Comparison of ENCODE assay signal across 8 cellular contexts in genomic region chr14:51093371-51094281, GRCh38. TPM values are rescaled to one million over a fixed set of nuclear protein-coding genes. Genes with fewer than 3 reads are reported as not detected.
DNase-seq lines count a peak whose midpoint lies in the region; ATAC-seq and TF ChIP-seq lines count a peak whose summit lies in the region.

No MANE protein-coding gene starts in this region.

- WGBS in right lobe of liver (ENCODE audit: insufficient coverage, low coverage, low lambda C conversion rate, missing lambda C conversion rate): 3% methylated on average over 7 of the region's 68 CpGs

- peaks cover 0 to 19% (median 2%) of the 10 kb centered on the region in 4 donors for H3K4me1 ChIP-seq in right lobe of liver

- H3K4me2 ChIP-seq in SU-DHL-6 (ENCODE audit: low read depth, low read length, poor library complexity, severe bottlenecking): peak overlapping the region; percentile 78

- H4K20me1 ChIP-seq in SU-DHL-6 (ENCODE audit: low read depth, low read length): no peaks in the 10 kb centered on the region

- peak overlapping the region; percentile 94 for H2AFZ ChIP-seq in SU-DHL-6 (ENCODE audit: low read depth, low read length, severe bottlenecking)

- H3K36me3 ChIP-seq in SU-DHL-6 (ENCODE audit: low read length): no peaks in the 10 kb centered on the region
- H3K36me3 ChIP-seq in right lobe of liver: no peaks in the 10 kb centered on the region

- no peak for TF ChIP-seq POLR2A in NB4 (IDR thresholded peaks at IDR 0.05; ENCODE audit: extremely low read depth, insufficient read length)
- TF ChIP-seq POLR2A in right lobe of liver (IDR thresholded peaks at IDR 0.05): no peak

- ATAC-seq in right lobe of liver (no peak), GM21423 (IDR thresholded peaks at IDR 0.05; ENCODE audit: unreplicated experiment) (no peak), HG03432 (IDR thresholded peaks at IDR 0.05; ENCODE audit: unreplicated experiment) (no peak)

- no peak for TF ChIP-seq CTCF in NB4 (IDR thresholded peaks at IDR 0.05; ENCODE audit: low read depth, low read length)
- TF ChIP-seq CTCF in SU-DHL-6 (IDR thresholded peaks at IDR 0.05; ENCODE audit: insufficient read depth, low read length, poor library complexity, severe bottlenecking): peak; percentile 46
- peak in 1 of 4 donors; percentile 14 for TF ChIP-seq CTCF in right lobe of liver (IDR thresholded peaks at IDR 0.05)

- no peaks in the 10 kb centered on the region for H3K9me3 ChIP-seq in SU-DHL-6 (ENCODE audit: insufficient read depth, low read length)
- H3K9me3 ChIP-seq in right lobe of liver: no peaks in the 10 kb centered on the region

- H3K79me2 ChIP-seq in SU-DHL-6 (ENCODE audit: insufficient read depth, low read length): no peaks in the 10 kb centered on the region

- intact Hi-C loops in right lobe of liver (cut with DNase I): no loop called here

- H3F3A ChIP-seq in SU-DHL-6 (ENCODE audit: insufficient read depth): no peaks in the 10 kb centered on the region

- DNase-seq in DMS 273 (lab: John Stamatoyannopoulos, UW; ENCODE audit: unreplicated experiment) (peak; percentile 95), NB4 (ENCODE audit: low read depth) (no peak), caudate nucleus (lab: John Stamatoyannopoulos, UW) (peak in 59 of 61 donors; percentile 12 to 92 (median 77)), right lobe of liver (peak in 2 of 3 donors; percentile 27 to 57)
- peak; percentile 14 for DNase-seq in stimulated activated CD8-positive, alpha-beta memory T cell treated with anti-CD3 and anti-CD28 coated beads, Interleukin-12 subunit alpha, Interleukin-12 subunit beta, amount 100 ng/mL, for 24 hours (ENCODE audit: extremely low read depth)

- H3K27me3 ChIP-seq in SU-DHL-6 (ENCODE audit: low read length) (no peaks in the 10 kb centered on the region), right lobe of liver (peaks cover 0 to 20% of the 10 kb centered on the region in 2 donors)

- H3K4me3 ChIP-seq in NB4 (ENCODE audit: low read depth, low read length) (peak overlapping the region; percentile 62), SU-DHL-6 (ENCODE audit: insufficient read depth, low read length, poor library complexity, severe bottlenecking) (peak overlapping the region; percentile 77), right lobe of liver (peak overlapping the region in 2 of 3 donors; percentile 40 to 61)

- peak overlapping the region; percentile 58 for H3K9ac ChIP-seq in SU-DHL-6 (ENCODE audit: low read length)

- H3K27ac ChIP-seq in SU-DHL-6 (ENCODE audit: low read depth, low read length): no peak overlapping the region
- H3K27ac ChIP-seq in caudate nucleus (ENCODE audit: low read depth, low read length): peak overlapping the region; percentile 96
- H3K27ac ChIP-seq in right lobe of liver: no peak overlapping the region

- no peaks in the 10 kb centered on the region for H3K9me2 ChIP-seq in SU-DHL-6 (replicated peaks; ENCODE audit: insufficient read depth, low read length)

RNA-seq across cellular contexts. Expression of gene TRIM9, which starts 1.3 kb away (rescaled TPM):
- 1 to 10 TPM in 1 of 6 experiments, under 1 TPM in 5; 0.07 to 1.9 (median 0.32) TPM for total RNA-seq in right lobe of liver
